8 cellular contexts compared by ENCODE assay signal in genomic region chr13:99605417-99606321, GRCh38. TPM values are rescaled to one million over a fixed set of nuclear protein-coding genes. Genes with fewer than 3 reads are reported as not detected.
DNase-seq lines count a peak whose midpoint lies in the region; ATAC-seq and TF ChIP-seq lines count a peak whose summit lies in the region.

No MANE protein-coding gene starts in this region.

- peak overlapping the region; percentile 88 to 98 (median 94) for H3K27ac Mint-ChIP-seq in CD8-positive, alpha-beta memory T cell

- peak overlapping the region; percentile 35 for H3K27ac ChIP-seq in CD8-positive, alpha-beta memory T cell (ENCODE audit: low read depth, low read length)
- peak overlapping the region; percentile 89 to 95 (median 92) for H3K27ac ChIP-seq in Peyer's patch
- H3K27ac ChIP-seq in heart left ventricle = peak overlapping the region in 11 of 12 donors; percentile 73 to 91 (median 85)
- peak overlapping the region; percentile 74 for H3K27ac ChIP-seq in parathyroid adenoma

- 29 to 35% (median 30%) methylated on average over 18 of the region's 18 CpGs for WGBS in heart left ventricle, 4 donors

- H3K9me3 ChIP-seq in CD8-positive, alpha-beta memory T cell (ENCODE audit: low read length) = no peaks in the 10 kb centered on the region
- H3K9me3 ChIP-seq in Peyer's patch (no peaks in the 10 kb centered on the region), heart left ventricle (no peaks in the 10 kb centered on the region), parathyroid adenoma (ENCODE audit: control insufficient read depth, low read length) (no peaks in the 10 kb centered on the region)

- peak; percentile 64 for ATAC-seq in GM19452 (IDR thresholded peaks at IDR 0.05; ENCODE audit: unreplicated experiment)
- ATAC-seq in HG03520 (IDR thresholded peaks at IDR 0.05; ENCODE audit: unreplicated experiment) = peak; percentile 61
- peak; percentile 63 to 79 (median 76) for ATAC-seq in heart left ventricle

- H3K36me3 ChIP-seq in CD8-positive, alpha-beta memory T cell (ENCODE audit: insufficient read depth, low read length) = no peaks in the 10 kb centered on the region
- H3K36me3 ChIP-seq in Peyer's patch (no peaks in the 10 kb centered on the region), heart left ventricle (no peaks in the 10 kb centered on the region), parathyroid adenoma (ENCODE audit: control insufficient read depth, insufficient read depth, low read length) (no peaks in the 10 kb centered on the region)

- H3K79me2 ChIP-seq in parathyroid adenoma = no peaks in the 10 kb centered on the region

- H3K4me1 Mint-ChIP-seq in CD8-positive, alpha-beta memory T cell = peaks cover 55 to 70% (median 66%) of the 10 kb centered on the region in 3 donors

- H3K36me3 Mint-ChIP-seq in CD8-positive, alpha-beta memory T cell = peaks cover 0 to 4% (median 3%) of the 10 kb centered on the region in 3 donors

- no peaks in the 10 kb centered on the region for H3K27me3 ChIP-seq in CD8-positive, alpha-beta memory T cell (ENCODE audit: insufficient read depth, low read length, poor library complexity, severe bottlenecking)
- H3K27me3 ChIP-seq in Peyer's patch = no peaks in the 10 kb centered on the region
- H3K27me3 ChIP-seq in heart left ventricle = no peaks in the 10 kb centered on the region
- H3K27me3 ChIP-seq in parathyroid adenoma (ENCODE audit: control insufficient read depth, insufficient read depth, low read length) = no peaks in the 10 kb centered on the region

- peak overlapping the region; percentile 60 for H3K4me2 ChIP-seq in parathyroid adenoma (ENCODE audit: low read length)

- TF ChIP-seq CTCF in Peyer's patch (IDR thresholded peaks at IDR 0.05) (peak in 4 of 6 experiments; percentile 18 to 58 (median 48)), heart left ventricle (IDR thresholded peaks at IDR 0.05) (peak in 4 of 12 donors; percentile 19 to 37 (median 32)), parathyroid adenoma (IDR thresholded peaks at IDR 0.05) (no peak)

- intact Hi-C loops in heart left ventricle (cut with DNase I) = loop anchor here in 4 of 10 donors (2.0 to 10.0 kb wide), 5 partner anchors 101 to 161 kb away; partner anchors contain the start of gene TM9SF2 (in 2 of the 4)

- peak overlapping the region; percentile 90 to 97 (median 91) for H3K4me3 Mint-ChIP-seq in CD8-positive, alpha-beta memory T cell

- peaks cover 31% of the 10 kb centered on the region for H3K4me1 ChIP-seq in CD8-positive, alpha-beta memory T cell (ENCODE audit: insufficient read depth, low read length)
- H3K4me1 ChIP-seq in Peyer's patch (peaks cover 0 to 6% (median 4%) of the 10 kb centered on the region in 4 donors), heart left ventricle (peaks cover 0 to 15% (median 9%) of the 10 kb centered on the region in 12 donors), parathyroid adenoma (no peaks in the 10 kb centered on the region)

- H3K9ac ChIP-seq in parathyroid adenoma = no peak overlapping the region

- POLR2A ChIA-PET in CD8-positive, alpha-beta memory T cell (lab: Charles Lee) = interaction anchor here (1.0 to 1.6 kb wide), 5 partner anchors 50 to 1069 kb away, joined by 3 to 8 read pairs (median 3); partner anchors contain the start of gene TMTC4

- H2AFZ ChIP-seq in parathyroid adenoma = peak overlapping the region; percentile 85

- peak in 4 of 5 donors; percentile 16 to 64 (median 40) for DNase-seq in CD8-positive, alpha-beta memory T cell
- peak; percentile 58 to 86 (median 77) for DNase-seq in Peyer's patch
- DNase-seq in activated gamma-delta T cell treated with Interleukin-2 at 50 U/mL for 16 hours = peak; percentile 45
- peak in 4 of 5 donors; percentile 35 to 62 (median 42) for DNase-seq in heart left ventricle
- no peak for DNase-seq in DMS114 treated with DMSO at 0.1 percent for 48 hours (lab: John Stamatoyannopoulos, UW; ENCODE audit: unreplicated experiment)

- H3K4me3 ChIP-seq in CD8-positive, alpha-beta memory T cell (ENCODE audit: low read length) = peak overlapping the region; percentile 77
- peak overlapping the region; percentile 71 to 91 (median 80) for H3K4me3 ChIP-seq in Peyer's patch
- H3K4me3 ChIP-seq in heart left ventricle = peak overlapping the region; percentile 6 to 90 (median 71)
- peak overlapping the region; percentile 55 for H3K4me3 ChIP-seq in parathyroid adenoma (ENCODE audit: low read depth, low read length)

- H3K27me3 Mint-ChIP-seq in CD8-positive, alpha-beta memory T cell = peaks cover 0 to 1% of the 10 kb centered on the region in 2 donors

- CTCF ChIA-PET in CD8-positive, alpha-beta memory T cell (lab: Charles Lee) = interaction anchor here (0.7 to 2.0 kb wide), 7 partner anchors 10 to 909 kb away, joined by 3 to 9 read pairs (median 6); partner anchors contain the start of gene TM9SF2

- H3K9me3 Mint-ChIP-seq in CD8-positive, alpha-beta memory T cell = no peaks in the 10 kb centered on the region

- TF ChIP-seq POLR2A in Peyer's patch (IDR thresholded peaks at IDR 0.05) (peak; percentile 37 to 51), heart left ventricle (IDR thresholded peaks at IDR 0.05) (no peak)

RNA-seq across cellular contexts. Expression of gene CLYBL, which starts 0.8 kb away (rescaled TPM):
- 1 to 10 TPM; 3.8 to 5.6 TPM for total RNA-seq in CD8-positive, alpha-beta memory T cell
- 16.3 TPM for polyA plus RNA-seq in CD8-positive, alpha-beta memory T cell
- total RNA-seq in Peyer's patch = 10 to 100 TPM; 19.8 to 29.9 (median 24.8) TPM
- total RNA-seq in heart left ventricle = 10 to 100 TPM; 10.8 to 32.9 (median 25.0) TPM
- polyA plus RNA-seq in heart left ventricle = 10 to 100 TPM; 14.7 TPM

Comparison
In these comparisons a context has a peak if more than half of its experiments do, and no peak if none do; other contexts are left out.
1. H3K27ac ChIP-seq: peak in every context shown above with its lines; median percentile 92 in Peyer's patch; 85 in heart left ventricle; 74 in parathyroid adenoma; 35 in CD8-positive, alpha-beta memory T cell.
2. POLR2A ChIP-seq: peak in Peyer's patch (2 of 2); none in heart left ventricle (0 of 2).
3. Peak in every context shown above with its lines, with median percentiles within 50 percentile points of each other: H3K4me3 ChIP-seq and ATAC-seq.